In the genomic region with DNA sequence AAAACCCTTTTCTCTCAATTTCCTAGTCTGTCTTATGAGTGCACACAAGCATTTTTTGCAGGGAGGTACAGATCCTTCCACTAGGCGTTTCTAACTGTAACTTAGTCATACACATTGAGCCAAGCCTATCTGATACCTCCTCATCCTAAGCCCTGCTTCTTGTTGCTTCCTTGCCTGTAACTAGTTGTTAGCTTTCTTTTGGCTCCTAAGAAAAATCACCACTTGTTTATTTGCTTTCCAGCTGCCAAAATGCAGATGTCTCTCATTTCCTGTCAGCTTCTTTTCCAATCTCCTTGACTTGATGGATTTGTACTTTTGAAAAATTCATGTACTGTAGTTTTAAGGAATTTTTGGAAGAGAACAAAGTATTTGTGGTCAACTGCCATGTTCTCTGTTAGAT, we compare ENCODE assay signal across 17 cellular contexts.
DNase-seq lines count a peak whose midpoint lies in the region; ATAC-seq, FAIRE-seq and TF ChIP-seq lines count a peak whose summit lies in the region.
"Had no signal": no experiment of that assay in that cellular context is flagged by ENCODE, and none has a peak within 500 bp of the region (broad histone marks: within the 10 kb centered on the region; RNA-seq: fewer than 3 reads in every experiment).

No MANE protein-coding gene starts in this region.

- POLR2A ChIA-PET in K562 (lab: Yijun Ruan, JAX) = interaction anchor here (0.6 to 1.3 kb wide), 4 partner anchors 12 to 549 kb away, joined by 3 to 4 read pairs (median 3); no protein-coding TSS in a partner anchor

- no peaks in the 10 kb centered on the region for H4K20me1 ChIP-seq in K562 (replicated peaks; ENCODE audit: control insufficient read depth, insufficient read depth, low read length)

- intact Hi-C loops in K562 (cut with micrococcal nuclease) (no loop called here), colonic mucosa (cut with DNase I) (no loop called here)

- peak; percentile 76 for FAIRE-seq in K562 (lab: Jason Lieb, UNC)

- H3K79me2 ChIP-seq in K562 (ENCODE audit: control insufficient read depth, insufficient read depth, low read length) = no peaks in the 10 kb centered on the region

- no TSS peak for BruUV-seq in K562 (replicated peaks; lab: Mats Ljungman, UMichigan)

- in situ Hi-C loops in K562 (cut with MboI) = no loop called here

- TF ChIP-seq POLR2A in K562 (conservative IDR thresholded peaks at IDR 0.05) (no peak), suprapubic skin (IDR thresholded peaks at IDR 0.05) (no peak)

- peaks cover 11% of the 10 kb centered on the region; the same call in 2 of the 3 replicates for H3K36me3 ChIP-seq in K562 (ENCODE audit: control insufficient read depth, insufficient read depth, low read length)
- peaks cover 10% of the 10 kb centered on the region for H3K36me3 ChIP-seq in suprapubic skin
- H3K36me3 ChIP-seq in colonic mucosa = no peaks in the 10 kb centered on the region

- TF ChIP-seq RAD21 in K562 (CRISPR knock-in tag; conservative IDR thresholded peaks at IDR 0.05 in 1 of 2, IDR thresholded peaks at IDR 0.05 in 1 of 2) = no peak

- DNase-seq in AG09319 (ENCODE audit: extremely low read depth, low read depth) (peak; percentile 75), LHCN-M2 (ENCODE audit: low read depth) (peak; percentile 45), K562 (ENCODE audit: extremely low read depth in 1 of 4, low spot score in 3 of 4) (peak; percentile 46 to 64 (median 53)), hepatic stellate cell (ENCODE audit: low spot score) (peak; percentile 56), suprapubic skin (ENCODE audit: low spot score in 2 of 2) (no peak), colonic mucosa (no peak), NCI-H526 (lab: John Stamatoyannopoulos, UW) (no peak)
- DNase-seq: activated CD4-positive, alpha-beta T cell treated with anti-CD3 and anti-CD28 coated beads for 1 hour; activated T-cell treated with anti-CD3 and anti-CD28 coated beads, Interleukin-2, amount 50 U/mL, for 4 hours; C1 segment of cervical spinal cord; NCI-H2171 treated with DMSO at 0.1 percent for 48 hours; psoas muscle; stimulated activated CD4-positive, alpha-beta T cell treated with anti-CD3 and anti-CD28 coated beads, Interleukin-4, amount 100 ng/mL, for 1 hour; stimulated activated naive B cell treated with anti-CD40 and anti-IgM and Interleukin-4, amounts not matched to agents 10 μg/mL and 1 μg/mL and 100 μg/mL, for 72 hours had no signal

- H3K4me3 ChIP-seq in K562 = no peak overlapping the region
- no peak overlapping the region for H3K4me3 ChIP-seq in suprapubic skin
- H3K4me3 ChIP-seq in colonic mucosa = no peak overlapping the region
- H3K4me3 ChIP-seq: cardiac muscle cell, HAP-1, psoas muscle had no signal

- no peak for TF ChIP-seq CTCF in AG09319 (IDR thresholded peaks at IDR 0.05; ENCODE audit: low read depth, low read length)
- no peak for TF ChIP-seq CTCF in K562 (IDR thresholded peaks at IDR 0.05 in 2 of 3, conservative IDR thresholded peaks at IDR 0.05 in 1 of 3; ENCODE audit: insufficient read depth in 2 of 3, low read depth in 1 of 3, low read length in 3 of 3)
- no peak for TF ChIP-seq CTCF in suprapubic skin (IDR thresholded peaks at IDR 0.05)
- TF ChIP-seq CTCF in colonic mucosa (IDR thresholded peaks at IDR 0.05) = no peak

- no peaks in the 10 kb centered on the region for H3K9me1 ChIP-seq in K562 (ENCODE audit: control insufficient read depth, insufficient read depth, low read length)

- CTCF ChIA-PET in K562 (lab: Yijun Ruan, JAX; ENCODE audit: low intra/inter-chr PET ratio) = no interaction called here

- H3K27ac ChIP-seq in K562 (ENCODE audit: extremely low read depth, low read depth, low read length) (peak overlapping the region; percentile 43; the same call in 2 of the 3 replicates), suprapubic skin (no peak overlapping the region), colonic mucosa (no peak overlapping the region)
- H3K27ac ChIP-seq: cardiac muscle cell had no signal

- ATAC-seq in K562 = peak; percentile 83
- no peak for ATAC-seq in HG02884 (IDR thresholded peaks at IDR 0.05; ENCODE audit: unreplicated experiment)
- ATAC-seq: activated T-cell treated with anti-CD3 and anti-CD28 coated beads, Interleukin-2, amount 50 U/mL, for 4 hours; psoas muscle; stimulated activated naive B cell treated with anti-CD40 and anti-IgM and Interleukin-4, amounts not matched to agents 10 μg/mL and 1 μg/mL and 100 μg/mL, for 72 hours had no signal

- peak overlapping the region; percentile 52 for H2AFZ ChIP-seq in K562 (ENCODE audit: low read depth, low read length)

- H3K4me1 ChIP-seq in K562 (replicated peaks in 1 of 2; ENCODE audit: control insufficient read depth in 2 of 2, insufficient read depth in 2 of 2, low read length in 2 of 2) (peaks cover 33 to 57% of the 10 kb centered on the region in 2 experiments; a peak in 4 of 5 replicates), suprapubic skin (peaks cover 10% of the 10 kb centered on the region), colonic mucosa (no peaks in the 10 kb centered on the region)
- H3K4me1 ChIP-seq: HAP-1 had no signal

- no peaks in the 10 kb centered on the region for H3K27me3 ChIP-seq in K562 (ENCODE audit: control insufficient read depth in 2 of 2, insufficient read depth in 2 of 2, low read length in 2 of 2)
- H3K27me3 ChIP-seq in suprapubic skin = no peaks in the 10 kb centered on the region
- H3K27me3 ChIP-seq in colonic mucosa = no peaks in the 10 kb centered on the region
- H3K27me3 ChIP-seq: cardiac muscle cell had no signal

- H3K9ac ChIP-seq in K562 (ENCODE audit: insufficient read depth in 1 of 2, low read depth in 2 of 2, low read length in 2 of 2) = no peak overlapping the region
- no peak overlapping the region for H3K9ac ChIP-seq in colonic mucosa (ENCODE audit: low read depth in 2 of 2, low read length in 2 of 2)

- TF ChIP-seq EP300 in K562 (IDR thresholded peaks at IDR 0.05; ENCODE audit: low read length) = no peak
- TF ChIP-seq EP300 in suprapubic skin (IDR thresholded peaks at IDR 0.05) = no peak

- 0% methylated on average over 1 of the region's 1 CpG for WGBS in K562 (ENCODE audit: insufficient coverage, low coverage, missing lambda C conversion rate)
- 41% methylated on average over 1 of the region's 1 CpG for WGBS in suprapubic skin

- no peak overlapping the region for H3K4me2 ChIP-seq in K562 (ENCODE audit: insufficient read depth, low read length)

- H3K9me3 ChIP-seq in K562 (replicated peaks; ENCODE audit: control insufficient read depth, insufficient read depth, low read depth, low read length) = no peaks in the 10 kb centered on the region
- H3K9me3 ChIP-seq in suprapubic skin = no peaks in the 10 kb centered on the region
- H3K9me3 ChIP-seq in colonic mucosa = no peaks in the 10 kb centered on the region
- H3K9me3 ChIP-seq: HAP-1, psoas muscle had no signal

TF ChIP-seq in K562, 482 proteins besides CTCF, POLR2A, EP300 and RAD21:
- no peak for TF ChIP-seq MLX (CRISPR knock-in tag; conservative IDR thresholded peaks at IDR 0.05)
- TF ChIP-seq PRPF4 (IDR thresholded peaks at IDR 0.05; ENCODE audit: insufficient read depth, low read depth, low read length, poor library complexity, severe bottlenecking) = no peak
- TF ChIP-seq SRF (CRISPR knock-in tag; IDR thresholded peaks at IDR 0.05) = peak in 1 of 2 experiments; percentile 49; a peak in 1 of 4 replicates
- TF ChIP-seq ZKSCAN1 (IDR thresholded peaks at IDR 0.05; ENCODE audit: low read depth, low read length) = no peak
- peak; percentile 33; the same call in 1 of the 2 replicates for TF ChIP-seq SMARCA4 (IDR thresholded peaks at IDR 0.05)
- TF ChIP-seq ZNF592 (IDR thresholded peaks at IDR 0.05) = peak; percentile 59; the same call in 1 of the 2 replicates
- TF ChIP-seq, protein P1, sequence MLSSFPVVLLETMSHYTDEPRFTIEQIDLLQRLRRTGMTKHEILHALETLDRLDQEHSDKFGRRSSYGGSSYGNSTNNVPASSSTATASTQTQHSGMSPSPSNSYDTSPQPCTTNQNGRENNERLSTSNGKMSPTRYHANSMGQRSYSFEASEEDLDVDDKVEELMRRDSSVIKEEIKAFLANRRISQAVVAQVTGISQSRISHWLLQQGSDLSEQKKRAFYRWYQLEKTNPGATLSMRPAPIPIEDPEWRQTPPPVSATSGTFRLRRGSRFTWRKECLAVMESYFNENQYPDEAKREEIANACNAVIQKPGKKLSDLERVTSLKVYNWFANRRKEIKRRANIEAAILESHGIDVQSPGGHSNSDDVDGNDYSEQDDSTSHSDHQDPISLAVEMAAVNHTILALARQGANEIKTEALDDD (IDR thresholded peaks at IDR 0.05) = peak; percentile 92
- no peak for TF ChIP-seq PYGO2 (tag; IDR thresholded peaks at IDR 0.05)

Comparison
In these comparisons a context has a peak if more than half of its experiments do, and no peak if none do; other contexts are left out.
1. DNase-seq: peak in AG09319 (single experiment), LHCN-M2 (single experiment), K562 (4 of 4) and hepatic stellate cell (single experiment); none in suprapubic skin (0 of 2), colonic mucosa (single experiment) and NCI-H526 (0 of 2).